Comparison of ENCODE assay signal across 26 cellular contexts in the genomic region with DNA sequence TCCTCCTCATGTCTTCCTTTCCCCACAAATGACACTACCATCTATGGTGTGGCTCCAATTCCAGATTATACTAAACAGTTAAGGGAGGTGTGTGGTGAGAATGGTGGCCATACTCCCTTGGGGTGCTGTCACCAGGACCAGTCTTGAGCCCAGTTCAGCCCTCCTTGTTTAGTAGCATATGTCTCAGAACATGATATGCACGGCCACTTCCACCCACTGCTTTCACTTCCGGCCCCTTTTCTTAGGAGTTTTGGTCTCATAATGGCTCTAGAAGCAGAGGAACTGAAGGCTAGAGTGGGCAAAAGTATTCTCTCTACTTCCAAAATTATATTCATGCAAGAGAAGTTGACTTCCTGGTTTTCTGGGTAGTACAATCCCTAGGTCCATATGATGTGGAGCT. TPM values are rescaled to one million over a fixed set of nuclear protein-coding genes. Genes with fewer than 3 reads are reported as not detected.
DNase-seq lines count a peak whose midpoint lies in the region; ATAC-seq and TF ChIP-seq lines count a peak whose summit lies in the region.
"Had no signal": no experiment of that assay in that cellular context is flagged by ENCODE, and none has a peak within 500 bp of the region (broad histone marks: within the 10 kb centered on the region; RNA-seq: fewer than 3 reads in every experiment).

No MANE protein-coding gene starts in this region.

- no peak for TF ChIP-seq EP300 in esophagus muscularis mucosa (IDR thresholded peaks at IDR 0.05)

- no peaks in the 10 kb centered on the region for H3K27me3 ChIP-seq in esophagus muscularis mucosa

- TF ChIP-seq CTCF in esophagus muscularis mucosa (IDR thresholded peaks at IDR 0.05) = no peak

- ATAC-seq in GM19328 (IDR thresholded peaks at IDR 0.05; ENCODE audit: unreplicated experiment) (peak; percentile 61), HG02623 (IDR thresholded peaks at IDR 0.05; ENCODE audit: unreplicated experiment) (peak; percentile 67), HG03095 (IDR thresholded peaks at IDR 0.05; ENCODE audit: unreplicated experiment) (peak; percentile 78), GM21381 (IDR thresholded peaks at IDR 0.05; ENCODE audit: unreplicated experiment) (no peak), GM21825 (IDR thresholded peaks at IDR 0.05; ENCODE audit: unreplicated experiment) (no peak)
- ATAC-seq: naive thymus-derived CD8-positive, alpha-beta T cell had no signal

- 74% methylated on average over 2 of the region's 2 CpGs for WGBS in esophagus muscularis mucosa

- H3K4me3 ChIP-seq in esophagus muscularis mucosa = no peak overlapping the region
- H3K4me3 ChIP-seq: left ventricle myocardium inferior, MG63 had no signal

- no peaks in the 10 kb centered on the region for H3K9me3 ChIP-seq in esophagus muscularis mucosa
- H3K9me3 ChIP-seq: left ventricle myocardium inferior, MG63 had no signal

- DNase-seq in islet precursor cell = peak; percentile 12
- DNase-seq in esophagus muscularis mucosa (ENCODE audit: extremely low spot score) = no peak
- DNase-seq: activated B cell treated with CpG ODN at 0.5 μM for 24 hours; activated CD4-positive, alpha-beta memory T cell treated with anti-CD3 and anti-CD28 coated beads for 36 hours; activated CD8-positive, alpha-beta memory T cell treated with anti-CD3 and anti-CD28 coated beads, Interleukin-2, amount 50 U/mL, for 48 hours; activated naive CD8-positive, alpha-beta T cell treated with anti-CD3 and anti-CD28 coated beads for 36 hours; Calu3; dermis blood vessel endothelial cell; hypothalamus; KBM-7; left ventricle myocardium inferior; MG63; naive thymus-derived CD8-positive, alpha-beta T cell; NCI-H2171; NCI-H510A treated with DMSO at 0.1 percent for 48 hours; occipital lobe; SHP77; small intestine; stimulated activated CD4-positive, alpha-beta T cell treated with anti-CD3 and anti-CD28 coated beads, Interleukin-2, amount 100 ng/mL, for 24 hours; T1000 had no signal

- intact Hi-C loops in esophagus muscularis mucosa (cut with DNase I) = no loop called here

- TF ChIP-seq POLR2A in esophagus muscularis mucosa (IDR thresholded peaks at IDR 0.05; ENCODE audit: low read depth) = no peak

- peaks cover 0 to 7% (median 3%) of the 10 kb centered on the region in 4 donors for H3K4me1 ChIP-seq in esophagus muscularis mucosa

- H3K36me3 ChIP-seq in esophagus muscularis mucosa = no peaks in the 10 kb centered on the region
- H3K36me3 ChIP-seq: left ventricle myocardium inferior, MG63 had no signal

- H3K27ac ChIP-seq in esophagus muscularis mucosa (replicated peaks in 1 of 4) = no peak overlapping the region
- H3K27ac ChIP-seq: left ventricle myocardium inferior had no signal

RNA-seq across cellular contexts. Expression of a gene that starts 45.3 kb away (rescaled TPM):
- under 1 TPM; under 0.01 to 0.66 (median 0.25) TPM for total RNA-seq in esophagus muscularis mucosa
- total RNA-seq: activated CD4-positive, alpha-beta memory T cell treated with anti-CD3 and anti-CD28 coated beads for 36 hours; Calu3; dermis blood vessel endothelial cell; HT-29; naive thymus-derived CD8-positive, alpha-beta T cell had no signal

Comparison
In these comparisons a context has a peak if more than half of its experiments do, and no peak if none do; other contexts are left out.
1. ATAC-seq: peak in GM19328 (single experiment), HG02623 (single experiment) and HG03095 (single experiment); none in GM21381 (single experiment) and GM21825 (single experiment).